9 cellular contexts compared by ENCODE assay signal in the genomic region with DNA sequence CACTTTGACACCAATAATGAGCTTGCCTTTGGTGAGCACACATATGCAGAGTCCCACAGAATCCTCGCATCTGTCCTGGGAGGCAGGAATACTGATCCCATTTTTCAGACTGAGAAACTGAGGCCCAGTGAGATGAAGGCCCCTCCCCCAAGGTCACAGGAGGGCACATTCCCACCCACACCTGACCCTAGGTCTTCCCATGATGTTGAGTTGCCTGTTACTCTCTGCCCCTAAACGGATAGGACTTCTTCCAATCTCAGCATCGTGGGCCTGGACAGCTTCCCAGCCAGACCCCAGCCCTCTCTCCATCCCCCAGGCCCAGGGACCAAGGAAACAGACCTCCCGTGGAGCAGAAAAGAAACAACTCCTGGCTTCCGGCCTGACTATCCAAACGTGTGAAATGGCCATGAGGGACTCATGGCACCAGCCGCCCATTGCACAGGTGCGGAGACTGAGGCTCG. TPM values are rescaled to one million over a fixed set of nuclear protein-coding genes. Genes with fewer than 3 reads are reported as not detected.
DNase-seq lines count a peak whose midpoint lies in the region; ATAC-seq, FAIRE-seq and TF ChIP-seq lines count a peak whose summit lies in the region.
"Had no signal": no experiment of that assay in that cellular context is flagged by ENCODE, and none has a peak within 500 bp of the region (broad histone marks: within the 10 kb centered on the region; RNA-seq: fewer than 3 reads in every experiment).

No MANE protein-coding gene starts in this region.

- ATAC-seq in T-cell (replicated peaks in 1 of 4) = no peak
- no peak for ATAC-seq in stimulated activated effector memory CD8-positive, alpha-beta T cell treated with anti-CD3 and anti-CD28 coated beads, Interleukin-12 subunit alpha, Interleukin-12 subunit beta, amount 100 ng/mL, for 72 hours

- peak overlapping the region; percentile 78 to 83 for H3K27ac Mint-ChIP-seq in T-cell
- peak overlapping the region; percentile 83 for H3K27ac Mint-ChIP-seq in stimulated activated effector memory CD8-positive, alpha-beta T cell treated with anti-CD3 and anti-CD28 coated beads, Interleukin-12 subunit alpha, Interleukin-12 subunit beta, amount 100 ng/mL, for 72 hours

- H3K9me3 Mint-ChIP-seq in T-cell = no peaks in the 10 kb centered on the region
- no peaks in the 10 kb centered on the region for H3K9me3 Mint-ChIP-seq in stimulated activated effector memory CD8-positive, alpha-beta T cell treated with anti-CD3 and anti-CD28 coated beads, Interleukin-12 subunit alpha, Interleukin-12 subunit beta, amount 100 ng/mL, for 72 hours

- H3K4me1 ChIP-seq in right atrium auricular region = peaks cover 0 to 30% of the 10 kb centered on the region in 2 donors

- H3K27ac ChIP-seq in right atrium auricular region = peak overlapping the region; percentile 55 to 71

- no peaks in the 10 kb centered on the region for H3K36me3 ChIP-seq in right atrium auricular region

- peak overlapping the region; percentile 54 to 85 for H3K4me3 ChIP-seq in right atrium auricular region

- peak overlapping the region; percentile 78 to 82 (median 79) for H3K4me3 Mint-ChIP-seq in T-cell
- H3K4me3 Mint-ChIP-seq in stimulated activated effector memory CD8-positive, alpha-beta T cell treated with anti-CD3 and anti-CD28 coated beads, Interleukin-12 subunit alpha, Interleukin-12 subunit beta, amount 100 ng/mL, for 72 hours = peak overlapping the region; percentile 86

- H3K4me1 Mint-ChIP-seq in T-cell = peaks cover 24 to 34% (median 28%) of the 10 kb centered on the region in 3 donors
- peaks cover 26% of the 10 kb centered on the region for H3K4me1 Mint-ChIP-seq in stimulated activated effector memory CD8-positive, alpha-beta T cell treated with anti-CD3 and anti-CD28 coated beads, Interleukin-12 subunit alpha, Interleukin-12 subunit beta, amount 100 ng/mL, for 72 hours

- no peaks in the 10 kb centered on the region for H3K36me3 Mint-ChIP-seq in T-cell
- H3K36me3 Mint-ChIP-seq in stimulated activated effector memory CD8-positive, alpha-beta T cell treated with anti-CD3 and anti-CD28 coated beads, Interleukin-12 subunit alpha, Interleukin-12 subunit beta, amount 100 ng/mL, for 72 hours = peaks cover 10% of the 10 kb centered on the region

- POLR2A ChIA-PET in T-cell (lab: Charles Lee) = no interaction called here

- no peak for TF ChIP-seq CTCF in right atrium auricular region (IDR thresholded peaks at IDR 0.05)

- no peaks in the 10 kb centered on the region for H3K27me3 Mint-ChIP-seq in T-cell

- no peak for FAIRE-seq in urothelium cell line (lab: Jason Lieb, UNC)
- FAIRE-seq: colon had no signal

- CTCF ChIA-PET in T-cell (lab: Charles Lee) = interaction anchor here (0.6 to 0.9 kb wide), 3 partner anchors 164 to 695 kb away, joined by 3 read pairs; no protein-coding TSS in a partner anchor

- peak; percentile 58 for DNase-seq in NCI-H748 (lab: John Stamatoyannopoulos, UW; ENCODE audit: unreplicated experiment)
- DNase-seq in NCI-H748 treated with DMSO at 0.1 percent for 48 hours (lab: John Stamatoyannopoulos, UW) = no peak
- no peak for DNase-seq in T-cell
- DNase-seq in right atrium auricular region (ENCODE audit: low spot score) = no peak
- no peak for DNase-seq in stimulated activated effector memory CD8-positive, alpha-beta T cell treated with anti-CD3 and anti-CD28 coated beads, Interleukin-12 subunit alpha, Interleukin-12 subunit beta, amount 100 ng/mL, for 72 hours (ENCODE audit: low spot score in 2 of 2)
- DNase-seq in DMS79 treated with DMSO at 0.1 percent for 48 hours (lab: John Stamatoyannopoulos, UW) = no peak
- no peak for DNase-seq in nucleus accumbens (lab: John Stamatoyannopoulos, UW)
- DNase-seq in urothelium cell line (ENCODE audit: low spot score) = no peak

- H3K9me3 ChIP-seq in right atrium auricular region = no peaks in the 10 kb centered on the region

- H3K27me3 ChIP-seq in right atrium auricular region = no peaks in the 10 kb centered on the region

RNA-seq across cellular contexts. Expression of gene SH3GLB2, which starts 0.9 kb away (rescaled TPM):
- total RNA-seq in T-cell = 100 to 1,000 TPM in 3 of 5 donors, 10 to 100 TPM in 2; 85.8 to 140 (median 131) TPM
- 10 to 100 TPM; 25.6 to 41.3 TPM for total RNA-seq in right atrium auricular region

RNA-seq across cellular contexts. Expression of gene MIGA2, which starts 9.2 kb away (rescaled TPM):
- total RNA-seq in T-cell (10 to 100 TPM; 60.8 to 95.7 (median 83.4) TPM), right atrium auricular region (10 to 100 TPM; 34.2 to 40.2 TPM)

RNA-seq across cellular contexts. Expression of gene DOLPP1, which starts 53.7 kb away (rescaled TPM):
- total RNA-seq in T-cell = 10 to 100 TPM in 3 of 5 donors, 1 to 10 TPM in 2; 5.1 to 14.4 (median 11.8) TPM
- total RNA-seq in right atrium auricular region = 1 to 10 TPM; 4.8 to 5.4 TPM
